19 cellular contexts compared by ENCODE assay signal in genomic region chr15:43527016-43527801, GRCh38.
"Had no signal": no experiment of that assay in that cellular context is flagged by ENCODE, and none has a peak within 500 bp of the region (broad histone marks: within the 10 kb centered on the region; RNA-seq: fewer than 3 reads in every experiment).

No MANE protein-coding gene starts in this region.

- H3K27ac ChIP-seq: colonic mucosa, heart left ventricle, pancreas, suprapubic skin, thyroid gland, upper lobe of left lung, uterus had no signal

- ATAC-seq: heart left ventricle; mucosa of descending colon; naive thymus-derived CD8-positive, alpha-beta T cell; pancreas; right cardiac atrium had no signal

- H3K36me3 Mint-ChIP-seq: naive thymus-derived CD8-positive, alpha-beta T cell had no signal

- H3K27me3 ChIP-seq: colonic mucosa, heart left ventricle, pancreas, suprapubic skin, thyroid gland, upper lobe of left lung, uterus had no signal

- H3K4me3 Mint-ChIP-seq: naive thymus-derived CD8-positive, alpha-beta T cell had no signal

- H3K4me1 ChIP-seq: colonic mucosa, pancreas, thyroid gland, upper lobe of left lung, uterus had no signal

- H3K9me3 ChIP-seq: colonic mucosa, heart left ventricle, mucosa of descending colon, pancreas, suprapubic skin, thyroid gland, upper lobe of left lung had no signal

- H3K27ac Mint-ChIP-seq: progenitor cell of endocrine pancreas had no signal

- H3K9me3 Mint-ChIP-seq: naive thymus-derived CD8-positive, alpha-beta T cell had no signal

- H3K4me3 ChIP-seq: colonic mucosa, heart left ventricle, mucosa of descending colon, pancreas, suprapubic skin, thyroid gland, upper lobe of left lung, uterus had no signal

- H3K36me3 ChIP-seq: colonic mucosa, pancreas, upper lobe of left lung, uterus had no signal

- DNase-seq: cerebellar nuclear complex; colonic mucosa; effector CD8-positive, alpha-beta T cell; hippocampal formation; kidney glomerular epithelial cell; mammary epithelial cell; mucosa of descending colon; naive thymus-derived CD8-positive, alpha-beta T cell; pancreas; right cardiac atrium; small intestine; stimulated activated CD4-positive, alpha-beta T cell treated with anti-CD3 and anti-CD28 coated beads, Interleukin-12 subunit alpha, Interleukin-12 subunit beta, amount 100 ng/mL, for 4 hours; stimulated activated naive CD4-positive, alpha-beta T cell treated with Interleukin-2 at 50 U/mL for 16 hours; thyroid gland; upper lobe of left lung; uterus had no signal
